In the genomic region with DNA sequence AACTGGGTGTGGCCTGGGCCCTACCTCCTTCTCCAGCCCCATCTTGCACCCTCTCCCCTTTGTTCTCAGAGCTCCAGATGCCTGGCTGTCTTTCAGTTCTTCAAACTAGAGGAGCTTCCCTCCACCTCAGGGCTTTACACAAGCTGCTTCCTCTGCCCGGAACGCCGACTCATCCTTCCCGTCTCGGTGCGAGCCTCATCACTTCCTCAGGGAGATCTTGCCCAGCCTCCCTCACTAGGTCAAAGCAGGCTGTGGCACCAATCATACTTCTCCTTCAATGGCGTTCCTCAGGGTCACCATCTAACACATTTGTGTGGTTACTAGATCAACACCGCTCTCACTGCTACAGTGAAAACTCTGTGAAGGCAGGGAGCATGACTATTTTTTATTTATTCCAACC, we compare ENCODE assay signal across 9 cellular contexts. TPM values are rescaled to one million over a fixed set of nuclear protein-coding genes. Genes with fewer than 3 reads are reported as not detected.
DNase-seq lines count a peak whose midpoint lies in the region; TF ChIP-seq lines count a peak whose summit lies in the region.
"Had no signal": no experiment of that assay in that cellular context is flagged by ENCODE, and none has a peak within 500 bp of the region (broad histone marks: within the 10 kb centered on the region; RNA-seq: fewer than 3 reads in every experiment).

No MANE protein-coding gene starts in this region.

- intact Hi-C loops in activated T-helper 1 cell treated with anti-CD3 and anti-CD28 coated beads, Interleukin-12 subunit alpha, Interleukin-12 subunit beta, Interleukin-2, Interleukin-4 antibody, amounts not matched to agents 30 ng/mL and 10 ng/mL and 1 ng/mL, durations not matched to agents 14 hours and 24 hours and 36 hours (cut with micrococcal nuclease), result loop anchor here (2.0 to 5.0 kb wide), 3 partner anchors 113 to 261 kb away; partner anchors contain the start of gene SMIM15
- intact Hi-C loops in tibial artery (cut with DNase I; ENCODE audit: low total_unique reads), result no loop called here

- no peak overlapping the region for H3K27ac ChIP-seq in tibial artery
- H3K27ac ChIP-seq: C4-2B had no signal

- peak overlapping the region; percentile 0 for H3K4me3 Mint-ChIP-seq in activated T-helper 1 cell treated with anti-CD3 and anti-CD28 coated beads, Interleukin-12 subunit alpha, Interleukin-12 subunit beta, Interleukin-2, Interleukin-4 antibody, amounts not matched to agents 30 ng/mL and 10 ng/mL and 1 ng/mL, durations not matched to agents 14 hours and 24 hours and 36 hours

- H3K36me3 ChIP-seq in tibial artery, result no peaks in the 10 kb centered on the region

- DNase-seq in activated T-cell treated with anti-CD3 and anti-CD28 coated beads for 48 hours (ENCODE audit: low read depth) (peak; percentile 35), islet precursor cell (peak; percentile 79), tibial artery (peak; percentile 60 to 77), SHP77 treated with DMSO at 0.1 percent for 48 hours (lab: John Stamatoyannopoulos, UW) (no peak), NCI-H526 treated with DMSO at 0.1 percent for 48 hours (lab: John Stamatoyannopoulos, UW) (no peak), T-helper 9 cell (no peak)
- DNase-seq in activated T-cell treated with anti-CD3 and anti-CD28 coated beads, Interleukin-2, amount 50 U/mL, for 1 hour, result no peak
- no peak for DNase-seq in activated T-helper 1 cell treated with anti-CD3 and anti-CD28 coated beads, Interleukin-12 subunit alpha, Interleukin-12 subunit beta, Interleukin-2, Interleukin-4 antibody, amounts not matched to agents 30 ng/mL and 10 ng/mL and 1 ng/mL, durations not matched to agents 14 hours and 24 hours and 36 hours (ENCODE audit: low spot score)

- no peaks in the 10 kb centered on the region for H3K4me1 ChIP-seq in tibial artery

- H3K9me3 Mint-ChIP-seq in activated T-helper 1 cell treated with anti-CD3 and anti-CD28 coated beads, Interleukin-12 subunit alpha, Interleukin-12 subunit beta, Interleukin-2, Interleukin-4 antibody, amounts not matched to agents 30 ng/mL and 10 ng/mL and 1 ng/mL, durations not matched to agents 14 hours and 24 hours and 36 hours, result no peaks in the 10 kb centered on the region

- TF ChIP-seq CTCF in tibial artery (IDR thresholded peaks at IDR 0.05), result no peak

- no peaks in the 10 kb centered on the region for H3K36me3 Mint-ChIP-seq in activated T-helper 1 cell treated with anti-CD3 and anti-CD28 coated beads, Interleukin-12 subunit alpha, Interleukin-12 subunit beta, Interleukin-2, Interleukin-4 antibody, amounts not matched to agents 30 ng/mL and 10 ng/mL and 1 ng/mL, durations not matched to agents 14 hours and 24 hours and 36 hours (ENCODE audit: low read depth)

- H3K4me3 ChIP-seq in tibial artery, result no peak overlapping the region

- H3K27me3 ChIP-seq in tibial artery, result no peaks in the 10 kb centered on the region

- no peaks in the 10 kb centered on the region for H3K27me3 Mint-ChIP-seq in activated T-helper 1 cell treated with anti-CD3 and anti-CD28 coated beads, Interleukin-12 subunit alpha, Interleukin-12 subunit beta, Interleukin-2, Interleukin-4 antibody, amounts not matched to agents 30 ng/mL and 10 ng/mL and 1 ng/mL, durations not matched to agents 14 hours and 24 hours and 36 hours (ENCODE audit: insufficient read depth)

- H3K27ac Mint-ChIP-seq in activated T-helper 1 cell treated with anti-CD3 and anti-CD28 coated beads, Interleukin-12 subunit alpha, Interleukin-12 subunit beta, Interleukin-2, Interleukin-4 antibody, amounts not matched to agents 30 ng/mL and 10 ng/mL and 1 ng/mL, durations not matched to agents 14 hours and 24 hours and 36 hours, result peak overlapping the region; percentile 30

- H3K9me3 ChIP-seq in tibial artery, result no peaks in the 10 kb centered on the region

- H3K4me1 Mint-ChIP-seq in activated T-helper 1 cell treated with anti-CD3 and anti-CD28 coated beads, Interleukin-12 subunit alpha, Interleukin-12 subunit beta, Interleukin-2, Interleukin-4 antibody, amounts not matched to agents 30 ng/mL and 10 ng/mL and 1 ng/mL, durations not matched to agents 14 hours and 24 hours and 36 hours (ENCODE audit: low read depth), result peaks cover 11% of the 10 kb centered on the region

RNA-seq across cellular contexts. Expression of gene ZSWIM6, which starts 56.2 kb away (rescaled TPM):
- 9.6 TPM in 2 replicates for total RNA-seq in activated T-helper 1 cell treated with anti-CD3 and anti-CD28 coated beads, Interleukin-12 subunit alpha, Interleukin-12 subunit beta, Interleukin-2, Interleukin-4 antibody, amounts not matched to agents 30 ng/mL and 10 ng/mL and 1 ng/mL, durations not matched to agents 14 hours and 24 hours and 36 hours

Comparison
In these comparisons a context has a peak if more than half of its experiments do, and no peak if none do; other contexts are left out.
1. DNase-seq: peak in activated T-cell treated with anti-CD3 and anti-CD28 coated beads for 48 hours (single experiment), islet precursor cell (single experiment) and tibial artery (2 of 2); none in activated T-cell treated with anti-CD3 and anti-CD28 coated beads, Interleukin-2, amount 50 U/mL, for 1 hour (single experiment), activated T-helper 1 cell treated with anti-CD3 and anti-CD28 coated beads, Interleukin-12 subunit alpha, Interleukin-12 subunit beta, Interleukin-2, Interleukin-4 antibody, amounts not matched to agents 30 ng/mL and 10 ng/mL and 1 ng/mL, durations not matched to agents 14 hours and 24 hours and 36 hours (single experiment), SHP77 treated with DMSO at 0.1 percent for 48 hours (single experiment), NCI-H526 treated with DMSO at 0.1 percent for 48 hours (single experiment) and T-helper 9 cell (single experiment).